In the genomic region with DNA sequence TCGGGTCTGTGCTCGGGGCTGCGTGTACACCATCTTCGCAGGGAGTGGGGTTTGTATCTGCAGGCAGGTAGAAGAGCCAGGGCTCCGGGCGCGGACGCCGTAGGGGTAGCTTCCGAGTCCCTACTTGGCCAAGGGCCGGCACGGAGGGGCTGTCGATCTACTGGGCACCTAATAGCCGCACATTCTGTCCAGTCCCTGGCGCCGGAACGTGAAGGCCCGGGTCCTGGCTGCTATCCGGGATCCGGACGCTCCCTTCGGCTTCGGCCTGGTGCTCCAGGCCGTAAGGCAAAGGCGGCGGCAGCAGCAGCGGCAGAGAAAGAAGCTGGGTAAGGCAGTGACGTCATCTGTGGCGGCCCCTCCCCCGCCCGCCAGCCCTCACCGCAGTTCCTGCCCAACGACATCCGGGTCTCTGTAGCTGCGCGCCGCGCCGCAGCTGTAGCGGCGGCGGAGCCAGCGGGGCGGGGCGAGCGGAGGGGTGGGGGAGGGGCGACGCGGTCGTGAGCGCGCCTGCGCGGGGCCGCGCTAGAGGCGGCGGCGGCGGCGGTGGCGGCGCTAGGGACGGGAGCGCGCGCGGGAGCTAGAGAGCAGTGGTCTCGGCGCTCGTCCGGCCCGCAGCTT, we compare ENCODE assay signal across 1 cellular context.
TF ChIP-seq lines count a peak whose summit lies in the region.

A gene (plus strand): TSS at position 525 of the 618 bp plus-strand sequence. CDS start 33,483 bp downstream, outside the sequence.

TF ChIP-seq in HepG2, 621 proteins besides CTCF, POLR2A, EP300 and RAD21 (continued from another document and continues in another):
- TF ChIP-seq, protein P1, sequence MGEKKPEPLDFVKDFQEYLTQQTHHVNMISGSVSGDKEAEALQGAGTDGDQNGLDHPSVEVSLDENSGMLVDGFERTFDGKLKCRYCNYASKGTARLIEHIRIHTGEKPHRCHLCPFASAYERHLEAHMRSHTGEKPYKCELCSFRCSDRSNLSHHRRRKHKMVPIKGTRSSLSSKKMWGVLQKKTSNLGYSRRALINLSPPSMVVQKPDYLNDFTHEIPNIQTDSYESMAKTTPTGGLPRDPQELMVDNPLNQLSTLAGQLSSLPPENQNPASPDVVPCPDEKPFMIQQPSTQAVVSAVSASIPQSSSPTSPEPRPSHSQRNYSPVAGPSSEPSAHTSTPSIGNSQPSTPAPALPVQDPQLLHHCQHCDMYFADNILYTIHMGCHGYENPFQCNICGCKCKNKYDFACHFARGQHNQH (CRISPR knock-in tag; IDR thresholded peaks at IDR 0.05): peak; percentile 80; the same call in 1 of the 2 replicates
- TF ChIP-seq ZNF629 (CRISPR knock-in tag; conservative IDR thresholded peaks at IDR 0.05): 0 out of 2 replicates have a peak, but pooled peaks have one; percentile 6
- TF ChIP-seq FOXA3 (CRISPR knock-in tag; IDR thresholded peaks at IDR 0.05): peak; percentile 42; the same call in 1 of the 2 replicates
- 0 out of 2 replicates have a peak, but pooled peaks have one; percentile 20 for TF ChIP-seq YEATS4 (CRISPR knock-in tag; IDR thresholded peaks at IDR 0.05; ENCODE audit: borderline replicate concordance)
- TF ChIP-seq ZNF644 (CRISPR knock-in tag; IDR thresholded peaks at IDR 0.05; ENCODE audit: low read depth): no peak
- no peak for TF ChIP-seq ZNF720 (CRISPR knock-in tag; IDR thresholded peaks at IDR 0.05)
- TF ChIP-seq TBX2 (CRISPR knock-in tag; IDR thresholded peaks at IDR 0.05; ENCODE audit: borderline replicate concordance): peak; percentile 55; the same call in 1 of the 2 replicates
- peak; percentile 66 for TF ChIP-seq SKI (IDR thresholded peaks at IDR 0.05; ENCODE audit: partially characterized antibody)
- TF ChIP-seq HOXA5 (CRISPR knock-in tag; IDR thresholded peaks at IDR 0.05): peak; percentile 48; the same call in 1 of the 2 replicates
- no peak for TF ChIP-seq ZSCAN30 (CRISPR knock-in tag; IDR thresholded peaks at IDR 0.05)
- 0 out of 2 replicates have a peak, but pooled peaks have one; percentile 18 for TF ChIP-seq HHEX (CRISPR knock-in tag; IDR thresholded peaks at IDR 0.05)
- TF ChIP-seq, protein P2, sequence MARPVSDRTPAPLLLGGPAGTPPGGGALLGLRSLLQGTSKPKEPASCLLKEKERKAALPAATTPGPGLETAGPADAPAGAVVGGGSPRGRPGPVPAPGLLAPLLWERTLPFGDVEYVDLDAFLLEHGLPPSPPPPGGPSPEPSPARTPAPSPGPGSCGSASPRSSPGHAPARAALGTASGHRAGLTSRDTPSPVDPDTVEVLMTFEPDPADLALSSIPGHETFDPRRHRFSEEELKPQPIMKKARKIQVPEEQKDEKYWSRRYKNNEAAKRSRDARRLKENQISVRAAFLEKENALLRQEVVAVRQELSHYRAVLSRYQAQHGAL (CRISPR knock-in tag; IDR thresholded peaks at IDR 0.05; ENCODE audit: not compliant biosample characterization): no peak
- peak; percentile 53; the same call in 1 of the 2 replicates for TF ChIP-seq ZNF780A (CRISPR knock-in tag; IDR thresholded peaks at IDR 0.05)
- peak; percentile 74 for TF ChIP-seq GATAD1 (CRISPR knock-in tag; IDR thresholded peaks at IDR 0.05)
- TF ChIP-seq JDP2 (CRISPR knock-in tag; IDR thresholded peaks at IDR 0.05; ENCODE audit: borderline replicate concordance): no peak; the same call in 1 of the 2 replicates
- TF ChIP-seq ZNF235 (CRISPR knock-in tag; IDR thresholded peaks at IDR 0.05; ENCODE audit: borderline replicate concordance): no peak
- TF ChIP-seq, protein P3, sequence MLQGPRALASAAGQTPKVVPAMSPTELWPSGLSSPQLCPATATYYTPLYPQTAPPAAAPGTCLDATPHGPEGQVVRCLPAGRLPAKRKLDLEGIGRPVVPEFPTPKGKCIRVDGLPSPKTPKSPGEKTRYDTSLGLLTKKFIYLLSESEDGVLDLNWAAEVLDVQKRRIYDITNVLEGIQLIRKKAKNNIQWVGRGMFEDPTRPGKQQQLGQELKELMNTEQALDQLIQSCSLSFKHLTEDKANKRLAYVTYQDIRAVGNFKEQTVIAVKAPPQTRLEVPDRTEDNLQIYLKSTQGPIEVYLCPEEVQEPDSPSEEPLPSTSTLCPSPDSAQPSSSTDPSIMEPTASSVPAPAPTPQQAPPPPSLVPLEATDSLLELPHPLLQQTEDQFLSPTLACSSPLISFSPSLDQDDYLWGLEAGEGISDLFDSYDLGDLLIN (CRISPR knock-in tag; IDR thresholded peaks at IDR 0.05; ENCODE audit: borderline replicate concordance): 0 out of 2 replicates have a peak, but pooled peaks have one; percentile 45
- no peak for TF ChIP-seq STAG1 (CRISPR knock-in tag; IDR thresholded peaks at IDR 0.05)
- no peak for TF ChIP-seq NFE2L2 (IDR thresholded peaks at IDR 0.05; ENCODE audit: low read length)
- TF ChIP-seq ZSCAN9 (CRISPR knock-in tag; IDR thresholded peaks at IDR 0.05; ENCODE audit: borderline replicate concordance): 0 out of 2 replicates have a peak, but pooled peaks have one; percentile 40
- no peak for TF ChIP-seq SMARCC2 (IDR thresholded peaks at IDR 0.05)
- TF ChIP-seq KLF9 (CRISPR knock-in tag; IDR thresholded peaks at IDR 0.05; ENCODE audit: low read depth): no peak
- no peak for TF ChIP-seq PCBP2 (optimal IDR thresholded peaks at IDR 0.05; ENCODE audit: low read depth, low read length, poor library complexity, severe bottlenecking)
- TF ChIP-seq, protein P4, sequence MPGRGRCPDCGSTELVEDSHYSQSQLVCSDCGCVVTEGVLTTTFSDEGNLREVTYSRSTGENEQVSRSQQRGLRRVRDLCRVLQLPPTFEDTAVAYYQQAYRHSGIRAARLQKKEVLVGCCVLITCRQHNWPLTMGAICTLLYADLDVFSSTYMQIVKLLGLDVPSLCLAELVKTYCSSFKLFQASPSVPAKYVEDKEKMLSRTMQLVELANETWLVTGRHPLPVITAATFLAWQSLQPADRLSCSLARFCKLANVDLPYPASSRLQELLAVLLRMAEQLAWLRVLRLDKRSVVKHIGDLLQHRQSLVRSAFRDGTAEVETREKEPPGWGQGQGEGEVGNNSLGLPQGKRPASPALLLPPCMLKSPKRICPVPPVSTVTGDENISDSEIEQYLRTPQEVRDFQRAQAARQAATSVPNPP (CRISPR knock-in tag; IDR thresholded peaks at IDR 0.05): no peak
- no peak for TF ChIP-seq NFIC (IDR thresholded peaks at IDR 0.05; ENCODE audit: low read length)
- TF ChIP-seq PAWR (CRISPR knock-in tag; IDR thresholded peaks at IDR 0.05; ENCODE audit: borderline replicate concordance): no peak
- peak; percentile 74 for TF ChIP-seq SALL1 (CRISPR knock-in tag; IDR thresholded peaks at IDR 0.05)
- no peak for TF ChIP-seq RBAK (CRISPR knock-in tag; IDR thresholded peaks at IDR 0.05)
- TF ChIP-seq, protein P5, sequence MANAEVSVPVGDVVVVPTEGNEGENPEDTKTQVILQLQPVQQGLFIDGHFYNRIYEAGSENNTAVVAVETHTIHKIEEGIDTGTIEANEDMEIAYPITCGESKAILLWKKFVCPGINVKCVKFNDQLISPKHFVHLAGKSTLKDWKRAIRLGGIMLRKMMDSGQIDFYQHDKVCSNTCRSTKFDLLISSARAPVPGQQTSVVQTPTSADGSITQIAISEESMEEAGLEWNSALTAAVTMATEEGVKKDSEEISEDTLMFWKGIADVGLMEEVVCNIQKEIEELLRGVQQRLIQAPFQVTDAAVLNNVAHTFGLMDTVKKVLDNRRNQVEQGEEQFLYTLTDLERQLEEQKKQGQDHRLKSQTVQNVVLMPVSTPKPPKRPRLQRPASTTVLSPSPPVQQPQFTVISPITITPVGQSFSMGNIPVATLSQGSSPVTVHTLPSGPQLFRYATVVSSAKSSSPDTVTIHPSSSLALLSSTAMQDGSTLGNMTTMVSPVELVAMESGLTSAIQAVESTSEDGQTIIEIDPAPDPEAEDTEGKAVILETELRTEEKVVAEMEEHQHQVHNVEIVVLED (CRISPR knock-in tag; IDR thresholded peaks at IDR 0.05; ENCODE audit: borderline replicate concordance): peak; percentile 69
- TF ChIP-seq TMF1 (CRISPR knock-in tag; IDR thresholded peaks at IDR 0.05; ENCODE audit: low read depth): peak; percentile 47; the same call in 1 of the 2 replicates
- TF ChIP-seq, protein P6, sequence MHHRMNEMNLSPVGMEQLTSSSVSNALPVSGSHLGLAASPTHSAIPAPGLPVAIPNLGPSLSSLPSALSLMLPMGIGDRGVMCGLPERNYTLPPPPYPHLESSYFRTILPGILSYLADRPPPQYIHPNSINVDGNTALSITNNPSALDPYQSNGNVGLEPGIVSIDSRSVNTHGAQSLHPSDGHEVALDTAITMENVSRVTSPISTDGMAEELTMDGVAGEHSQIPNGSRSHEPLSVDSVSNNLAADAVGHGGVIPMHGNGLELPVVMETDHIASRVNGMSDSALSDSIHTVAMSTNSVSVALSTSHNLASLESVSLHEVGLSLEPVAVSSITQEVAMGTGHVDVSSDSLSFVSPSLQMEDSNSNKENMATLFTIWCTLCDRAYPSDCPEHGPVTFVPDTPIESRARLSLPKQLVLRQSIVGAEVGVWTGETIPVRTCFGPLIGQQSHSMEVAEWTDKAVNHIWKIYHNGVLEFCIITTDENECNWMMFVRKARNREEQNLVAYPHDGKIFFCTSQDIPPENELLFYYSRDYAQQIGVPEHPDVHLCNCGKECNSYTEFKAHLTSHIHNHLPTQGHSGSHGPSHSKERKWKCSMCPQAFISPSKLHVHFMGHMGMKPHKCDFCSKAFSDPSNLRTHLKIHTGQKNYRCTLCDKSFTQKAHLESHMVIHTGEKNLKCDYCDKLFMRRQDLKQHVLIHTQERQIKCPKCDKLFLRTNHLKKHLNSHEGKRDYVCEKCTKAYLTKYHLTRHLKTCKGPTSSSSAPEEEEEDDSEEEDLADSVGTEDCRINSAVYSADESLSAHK (CRISPR knock-in tag; IDR thresholded peaks at IDR 0.05; ENCODE audit: borderline replicate concordance): no peak
- peak; percentile 48; the same call in 1 of the 2 replicates for TF ChIP-seq BHLHE40 (IDR thresholded peaks at IDR 0.05; ENCODE audit: low read length)
- TF ChIP-seq ZNF660 (CRISPR knock-in tag; IDR thresholded peaks at IDR 0.05; ENCODE audit: borderline replicate concordance, low read depth): no peak
- TF ChIP-seq SNAI1 (CRISPR knock-in tag; IDR thresholded peaks at IDR 0.05; ENCODE audit: borderline replicate concordance): no peak
- no peak for TF ChIP-seq TCF7 (IDR thresholded peaks at IDR 0.05; ENCODE audit: low read depth)
- TF ChIP-seq, protein P7, sequence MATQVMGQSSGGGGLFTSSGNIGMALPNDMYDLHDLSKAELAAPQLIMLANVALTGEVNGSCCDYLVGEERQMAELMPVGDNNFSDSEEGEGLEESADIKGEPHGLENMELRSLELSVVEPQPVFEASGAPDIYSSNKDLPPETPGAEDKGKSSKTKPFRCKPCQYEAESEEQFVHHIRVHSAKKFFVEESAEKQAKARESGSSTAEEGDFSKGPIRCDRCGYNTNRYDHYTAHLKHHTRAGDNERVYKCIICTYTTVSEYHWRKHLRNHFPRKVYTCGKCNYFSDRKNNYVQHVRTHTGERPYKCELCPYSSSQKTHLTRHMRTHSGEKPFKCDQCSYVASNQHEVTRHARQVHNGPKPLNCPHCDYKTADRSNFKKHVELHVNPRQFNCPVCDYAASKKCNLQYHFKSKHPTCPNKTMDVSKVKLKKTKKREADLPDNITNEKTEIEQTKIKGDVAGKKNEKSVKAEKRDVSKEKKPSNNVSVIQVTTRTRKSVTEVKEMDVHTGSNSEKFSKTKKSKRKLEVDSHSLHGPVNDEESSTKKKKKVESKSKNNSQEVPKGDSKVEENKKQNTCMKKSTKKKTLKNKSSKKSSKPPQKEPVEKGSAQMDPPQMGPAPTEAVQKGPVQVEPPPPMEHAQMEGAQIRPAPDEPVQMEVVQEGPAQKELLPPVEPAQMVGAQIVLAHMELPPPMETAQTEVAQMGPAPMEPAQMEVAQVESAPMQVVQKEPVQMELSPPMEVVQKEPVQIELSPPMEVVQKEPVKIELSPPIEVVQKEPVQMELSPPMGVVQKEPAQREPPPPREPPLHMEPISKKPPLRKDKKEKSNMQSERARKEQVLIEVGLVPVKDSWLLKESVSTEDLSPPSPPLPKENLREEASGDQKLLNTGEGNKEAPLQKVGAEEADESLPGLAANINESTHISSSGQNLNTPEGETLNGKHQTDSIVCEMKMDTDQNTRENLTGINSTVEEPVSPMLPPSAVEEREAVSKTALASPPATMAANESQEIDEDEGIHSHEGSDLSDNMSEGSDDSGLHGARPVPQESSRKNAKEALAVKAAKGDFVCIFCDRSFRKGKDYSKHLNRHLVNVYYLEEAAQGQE (IDR thresholded peaks at IDR 0.05; ENCODE audit: borderline replicate concordance in 1 of 2, low read depth in 1 of 2, low read length in 2 of 2): no peak; a peak in 1 of 4 replicates
- TF ChIP-seq, protein P8, sequence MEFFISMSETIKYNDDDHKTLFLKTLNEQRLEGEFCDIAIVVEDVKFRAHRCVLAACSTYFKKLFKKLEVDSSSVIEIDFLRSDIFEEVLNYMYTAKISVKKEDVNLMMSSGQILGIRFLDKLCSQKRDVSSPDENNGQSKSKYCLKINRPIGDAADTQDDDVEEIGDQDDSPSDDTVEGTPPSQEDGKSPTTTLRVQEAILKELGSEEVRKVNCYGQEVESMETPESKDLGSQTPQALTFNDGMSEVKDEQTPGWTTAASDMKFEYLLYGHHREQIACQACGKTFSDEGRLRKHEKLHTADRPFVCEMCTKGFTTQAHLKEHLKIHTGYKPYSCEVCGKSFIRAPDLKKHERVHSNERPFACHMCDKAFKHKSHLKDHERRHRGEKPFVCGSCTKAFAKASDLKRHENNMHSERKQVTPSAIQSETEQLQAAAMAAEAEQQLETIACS (CRISPR knock-in tag; IDR thresholded peaks at IDR 0.05): peak; percentile 90
- no peak for TF ChIP-seq ZKSCAN5 (CRISPR knock-in tag; IDR thresholded peaks at IDR 0.05)
- TF ChIP-seq ZNF124 (CRISPR knock-in tag; IDR thresholded peaks at IDR 0.05): no peak
- no peak for TF ChIP-seq FLYWCH1 (CRISPR knock-in tag; IDR thresholded peaks at IDR 0.05)
- TF ChIP-seq RARA (CRISPR knock-in tag; IDR thresholded peaks at IDR 0.05): no peak
- TF ChIP-seq MEF2D (CRISPR knock-in tag; IDR thresholded peaks at IDR 0.05): peak; percentile 44; the same call in 1 of the 2 replicates
- peak; percentile 96 for TF ChIP-seq ZFX (CRISPR knock-in tag; IDR thresholded peaks at IDR 0.05; ENCODE audit: low read depth)
- TF ChIP-seq, protein P9, sequence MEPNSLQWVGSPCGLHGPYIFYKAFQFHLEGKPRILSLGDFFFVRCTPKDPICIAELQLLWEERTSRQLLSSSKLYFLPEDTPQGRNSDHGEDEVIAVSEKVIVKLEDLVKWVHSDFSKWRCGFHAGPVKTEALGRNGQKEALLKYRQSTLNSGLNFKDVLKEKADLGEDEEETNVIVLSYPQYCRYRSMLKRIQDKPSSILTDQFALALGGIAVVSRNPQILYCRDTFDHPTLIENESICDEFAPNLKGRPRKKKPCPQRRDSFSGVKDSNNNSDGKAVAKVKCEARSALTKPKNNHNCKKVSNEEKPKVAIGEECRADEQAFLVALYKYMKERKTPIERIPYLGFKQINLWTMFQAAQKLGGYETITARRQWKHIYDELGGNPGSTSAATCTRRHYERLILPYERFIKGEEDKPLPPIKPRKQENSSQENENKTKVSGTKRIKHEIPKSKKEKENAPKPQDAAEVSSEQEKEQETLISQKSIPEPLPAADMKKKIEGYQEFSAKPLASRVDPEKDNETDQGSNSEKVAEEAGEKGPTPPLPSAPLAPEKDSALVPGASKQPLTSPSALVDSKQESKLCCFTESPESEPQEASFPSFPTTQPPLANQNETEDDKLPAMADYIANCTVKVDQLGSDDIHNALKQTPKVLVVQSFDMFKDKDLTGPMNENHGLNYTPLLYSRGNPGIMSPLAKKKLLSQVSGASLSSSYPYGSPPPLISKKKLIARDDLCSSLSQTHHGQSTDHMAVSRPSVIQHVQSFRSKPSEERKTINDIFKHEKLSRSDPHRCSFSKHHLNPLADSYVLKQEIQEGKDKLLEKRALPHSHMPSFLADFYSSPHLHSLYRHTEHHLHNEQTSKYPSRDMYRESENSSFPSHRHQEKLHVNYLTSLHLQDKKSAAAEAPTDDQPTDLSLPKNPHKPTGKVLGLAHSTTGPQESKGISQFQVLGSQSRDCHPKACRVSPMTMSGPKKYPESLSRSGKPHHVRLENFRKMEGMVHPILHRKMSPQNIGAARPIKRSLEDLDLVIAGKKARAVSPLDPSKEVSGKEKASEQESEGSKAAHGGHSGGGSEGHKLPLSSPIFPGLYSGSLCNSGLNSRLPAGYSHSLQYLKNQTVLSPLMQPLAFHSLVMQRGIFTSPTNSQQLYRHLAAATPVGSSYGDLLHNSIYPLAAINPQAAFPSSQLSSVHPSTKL (CRISPR knock-in tag; IDR thresholded peaks at IDR 0.05): peak; percentile 44; the same call in 1 of the 2 replicates
